In the genomic region with DNA sequence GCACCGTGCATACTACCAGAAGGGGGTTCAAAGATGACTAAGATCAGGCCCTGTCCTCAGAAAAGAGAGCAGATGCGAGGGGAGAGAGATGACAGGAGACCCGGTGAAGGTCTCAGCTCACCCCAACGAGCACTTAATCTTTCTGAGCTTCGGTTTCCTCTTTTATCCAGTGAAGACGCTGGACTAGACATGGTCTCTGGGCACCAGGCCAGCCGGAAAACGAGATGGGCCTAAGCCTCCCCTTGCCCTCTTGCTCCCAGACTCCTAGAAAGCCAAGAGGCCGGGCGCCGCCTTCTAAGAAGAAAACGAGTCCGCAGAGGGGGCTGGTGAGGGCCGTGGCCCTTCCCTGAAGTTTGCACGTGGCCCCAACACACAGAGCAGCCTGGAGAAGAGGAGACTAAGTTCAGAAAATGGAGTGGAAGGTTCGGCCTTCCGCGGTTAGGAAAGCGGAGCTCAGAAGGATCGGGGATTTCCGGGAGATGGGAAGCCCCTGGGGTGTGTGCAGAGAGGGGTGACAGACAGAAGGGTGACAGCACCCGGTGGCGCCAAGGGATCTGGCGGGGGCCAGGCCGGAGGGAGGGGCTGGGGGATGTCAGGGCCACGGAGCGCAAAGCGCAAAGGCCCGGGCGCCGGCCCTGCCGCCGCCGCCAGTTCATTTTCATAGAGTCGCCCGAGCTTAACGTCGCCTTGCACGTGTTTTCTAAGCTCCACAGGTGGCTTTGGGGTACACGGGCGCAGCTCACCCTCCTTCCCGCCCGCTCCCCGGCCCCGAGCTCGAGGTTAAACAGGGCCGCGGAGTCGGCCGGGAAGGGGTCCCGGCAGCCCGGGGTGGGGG, we compare ENCODE assay signal across 8 cellular contexts. TPM values are rescaled to one million over a fixed set of nuclear protein-coding genes. Genes with fewer than 3 reads are reported as not detected.
A peak's percentile ranks its signal among the peaks of the same experiment; 100 is the strongest.
DNase-seq lines count a peak whose midpoint lies in the region; ATAC-seq and TF ChIP-seq lines count a peak whose summit lies in the region.

No MANE protein-coding gene starts in this region.

- no peak overlapping the region for H3K27ac Mint-ChIP-seq in activated T-helper 17 cell treated with anti-CD3 and anti-CD28 coated beads, Interleukin-2, amount 50 U/mL, for 72 hours

- peak overlapping the region; percentile 7 for H3K4me3 ChIP-seq in kidney epithelial cell (ENCODE audit: low read depth, low read length)
- H3K4me3 ChIP-seq in stomach, result peak overlapping the region; percentile 58 to 68 (median 62)

- no peak for TF ChIP-seq POLR2A in stomach (IDR thresholded peaks at IDR 0.05)

- H3K36me3 Mint-ChIP-seq in activated T-helper 17 cell treated with anti-CD3 and anti-CD28 coated beads, Interleukin-2, amount 50 U/mL, for 72 hours (ENCODE audit: low read depth), result peaks cover 13% of the 10 kb centered on the region

- H3K36me3 ChIP-seq in kidney epithelial cell (ENCODE audit: control insufficient read depth, insufficient read depth, low read length), result no peaks in the 10 kb centered on the region
- H3K36me3 ChIP-seq in stomach, result no peaks in the 10 kb centered on the region

- 13 to 18% (median 15%) methylated on average over 36 to 52 of the region's 52 CpGs for WGBS in stomach, 5 donors

- DNase-seq in NCI-H82 (lab: John Stamatoyannopoulos, UW), result peak; percentile 59
- DNase-seq in NCI-H82 treated with DMSO at 0.1 percent for 48 hours (lab: John Stamatoyannopoulos, UW; ENCODE audit: unreplicated experiment), result no peak
- no peak for DNase-seq in kidney epithelial cell (ENCODE audit: low read depth)
- no peak for DNase-seq in stomach
- no peak for DNase-seq in NCI-H2029 (lab: John Stamatoyannopoulos, UW)
- no peak for DNase-seq in SK-N-DZ (ENCODE audit: low spot score)

- H3K27ac ChIP-seq in stomach, result peak overlapping the region in 4 of 5 donors; percentile 32 to 79 (median 73)

- peaks cover 32 to 61% (median 39%) of the 10 kb centered on the region in 4 donors for H3K4me1 ChIP-seq in stomach

- H3K4me1 Mint-ChIP-seq in activated T-helper 17 cell treated with anti-CD3 and anti-CD28 coated beads, Interleukin-2, amount 50 U/mL, for 72 hours, result peaks cover 11% of the 10 kb centered on the region

- H3K27me3 ChIP-seq in kidney epithelial cell (ENCODE audit: control insufficient read depth, insufficient read depth, low read length), result peaks cover 42% of the 10 kb centered on the region
- peaks cover 6 to 60% (median 27%) of the 10 kb centered on the region in 3 donors for H3K27me3 ChIP-seq in stomach

- H3K27me3 Mint-ChIP-seq in activated T-helper 17 cell treated with anti-CD3 and anti-CD28 coated beads, Interleukin-2, amount 50 U/mL, for 72 hours, result peaks cover 25% of the 10 kb centered on the region

- no peak for TF ChIP-seq EP300 in stomach (IDR thresholded peaks at IDR 0.05)

- H3K4me3 Mint-ChIP-seq in activated T-helper 17 cell treated with anti-CD3 and anti-CD28 coated beads, Interleukin-2, amount 50 U/mL, for 72 hours, result peak overlapping the region; percentile 73

- peak; percentile 47 for ATAC-seq in HG03354 (IDR thresholded peaks at IDR 0.05; ENCODE audit: poor library complexity, severe bottlenecking, unreplicated experiment)
- ATAC-seq in activated T-helper 17 cell treated with anti-CD3 and anti-CD28 coated beads, Interleukin-2, amount 50 U/mL, for 72 hours (replicated peaks), result peak; percentile 31

- TF ChIP-seq CTCF in kidney epithelial cell (IDR thresholded peaks at IDR 0.05; ENCODE audit: insufficient read depth, low read length, poor library complexity, severe bottlenecking), result no peak
- no peak for TF ChIP-seq CTCF in stomach (IDR thresholded peaks at IDR 0.05)

- H3K9me3 ChIP-seq in stomach, result no peaks in the 10 kb centered on the region

- H3K9me3 Mint-ChIP-seq in activated T-helper 17 cell treated with anti-CD3 and anti-CD28 coated beads, Interleukin-2, amount 50 U/mL, for 72 hours, result no peaks in the 10 kb centered on the region

- intact Hi-C loops in stomach (cut with DNase I; ENCODE audit: low total_unique reads), result no loop called here

RNA-seq across cellular contexts. Expression of a gene that starts 42.1 kb away (rescaled TPM):
- not detected for total RNA-seq in activated T-helper 17 cell treated with anti-CD3 and anti-CD28 coated beads, Interleukin-2, amount 50 U/mL, for 72 hours
- total RNA-seq in kidney epithelial cell (not detected in 2 replicates), stomach (not detected)
- polyA plus RNA-seq in stomach, result not detected
- polyA plus RNA-seq in SK-N-DZ (2014; cell fraction: cytosol; rRNA removed), result not detected in 2 replicates
- not detected in 2 replicates for polyA plus RNA-seq in SK-N-DZ (2014; cell fraction: nucleus; rRNA removed)

RNA-seq across cellular contexts. Expression of a gene that starts 48.4 kb away (rescaled TPM):
- 10 to 100 TPM; 71.4 to 87.2 TPM for total RNA-seq in activated T-helper 17 cell treated with anti-CD3 and anti-CD28 coated beads, Interleukin-2, amount 50 U/mL, for 72 hours
- total RNA-seq in kidney epithelial cell (135 and 141 TPM in 2 replicates), stomach (1,000 to 10,000 TPM in 1 of 5 donors, 100 to 1,000 TPM in 2, 10 to 100 TPM in 2; 65.5 to 1,523 (median 142) TPM)
- polyA plus RNA-seq in stomach, result 10 to 100 TPM; 28.3 to 41.2 (median 40.0) TPM
- polyA plus RNA-seq in SK-N-DZ (2014; cell fraction: cytosol; rRNA removed), result 17.6 and 19.4 TPM in 2 replicates
- 13.4 and 20.1 TPM in 2 replicates for polyA plus RNA-seq in SK-N-DZ (2014; cell fraction: nucleus; rRNA removed)

RNA-seq across cellular contexts. Expression of a gene that starts 51.3 kb away (rescaled TPM):
- total RNA-seq in activated T-helper 17 cell treated with anti-CD3 and anti-CD28 coated beads, Interleukin-2, amount 50 U/mL, for 72 hours, result under 1 TPM; 0.06 to 0.08 TPM
- not detected in 2 replicates for total RNA-seq in kidney epithelial cell
- total RNA-seq in stomach, result under 1 TPM in 1 of 5 donors, not detected in 4; 0.18 TPM
- under 1 TPM; 0.03 to 0.76 (median 0.25) TPM for polyA plus RNA-seq in stomach
- polyA plus RNA-seq in SK-N-DZ (2014; cell fraction: cytosol; rRNA removed), result not detected in 2 replicates
- not detected in 2 replicates for polyA plus RNA-seq in SK-N-DZ (2014; cell fraction: nucleus; rRNA removed)
